ENCODE assay signal across 1 cellular context in genomic region chr4:77434299-77435092, GRCh38.
TF ChIP-seq lines count a peak whose summit lies in the region.

No MANE protein-coding gene starts in this region.

TF ChIP-seq in HepG2, 621 proteins besides CTCF, POLR2A, EP300 and RAD21 (continued from another document):
- no peak for TF ChIP-seq ZC3H13 (CRISPR knock-in tag; IDR thresholded peaks at IDR 0.05)
- TF ChIP-seq AKNA (CRISPR knock-in tag; IDR thresholded peaks at IDR 0.05; ENCODE audit: borderline replicate concordance): no peak
- TF ChIP-seq NFIC (IDR thresholded peaks at IDR 0.05; ENCODE audit: low read length): no peak
- no peak for TF ChIP-seq ZNF558 (CRISPR knock-in tag; IDR thresholded peaks at IDR 0.05; ENCODE audit: borderline replicate concordance)
- TF ChIP-seq SMYD3 (CRISPR knock-in tag; IDR thresholded peaks at IDR 0.05): no peak
- TF ChIP-seq TARDBP (CRISPR knock-in tag; IDR thresholded peaks at IDR 0.05): no peak
